Comparison of ENCODE assay signal across 14 cellular contexts in genomic region chr15:65920825-65921309, GRCh38. TPM values are rescaled to one million over a fixed set of nuclear protein-coding genes. Genes with fewer than 3 reads are reported as not detected.
DNase-seq lines count a peak whose midpoint lies in the region; ATAC-seq and TF ChIP-seq lines count a peak whose summit lies in the region.
"Had no signal": no experiment of that assay in that cellular context is flagged by ENCODE, and none has a peak within 500 bp of the region (broad histone marks: within the 10 kb centered on the region; RNA-seq: fewer than 3 reads in every experiment).

No MANE protein-coding gene starts in this region.

- H3K27me3 Mint-ChIP-seq in GM23338 (ENCODE audit: insufficient read depth, low read depth, poor library complexity) = peaks cover 4% of the 10 kb centered on the region
- H3K27me3 Mint-ChIP-seq in type B pancreatic cell = no peaks in the 10 kb centered on the region
- H3K27me3 Mint-ChIP-seq: activated naive CD8-positive, alpha-beta T cell treated with anti-CD3 and anti-CD28 coated beads for 36 hours had no signal

- WGBS in suprapubic skin = 73% methylated on average over 4 of the region's 4 CpGs

- H3K27me3 ChIP-seq in Karpas-422 (ENCODE audit: low read length) (no peaks in the 10 kb centered on the region), GM23338 (ENCODE audit: insufficient read depth) (no peaks in the 10 kb centered on the region), suprapubic skin (no peaks in the 10 kb centered on the region), foreskin keratinocyte (no peaks in the 10 kb centered on the region)
- H3K27me3 ChIP-seq: testis had no signal

- H3F3A ChIP-seq in GM23338 (replicated peaks; ENCODE audit: low read depth) = no peaks in the 10 kb centered on the region

- H3K27ac Mint-ChIP-seq in GM23338 = no peak overlapping the region
- no peak overlapping the region for H3K27ac Mint-ChIP-seq in type B pancreatic cell
- H3K27ac Mint-ChIP-seq: activated naive CD8-positive, alpha-beta T cell treated with anti-CD3 and anti-CD28 coated beads for 36 hours; WTC11 had no signal

- H3K4me2 ChIP-seq in Karpas-422 (ENCODE audit: low read depth, low read length, poor library complexity, severe bottlenecking) (peak overlapping the region; percentile 28), GM23338 (no peak overlapping the region)

- no peaks in the 10 kb centered on the region for H3K9me2 ChIP-seq in Karpas-422 (replicated peaks; ENCODE audit: insufficient read depth, low read length)
- no peaks in the 10 kb centered on the region for H3K9me2 ChIP-seq in GM23338 (ENCODE audit: insufficient read depth)

- no peak overlapping the region for H3K4me3 ChIP-seq in Karpas-422 (ENCODE audit: low read length)
- H3K4me3 ChIP-seq in GM23338 = no peak overlapping the region
- H3K4me3 ChIP-seq in suprapubic skin = no peak overlapping the region
- H3K4me3 ChIP-seq: skin epidermis, testis had no signal

- H3K36me3 ChIP-seq in Karpas-422 (ENCODE audit: insufficient read depth, low read length) = no peaks in the 10 kb centered on the region
- H3K36me3 ChIP-seq in GM23338 (ENCODE audit: insufficient read depth) = no peaks in the 10 kb centered on the region
- no peaks in the 10 kb centered on the region for H3K36me3 ChIP-seq in suprapubic skin

- H3K4me3 Mint-ChIP-seq in GM23338 (no peak overlapping the region), type B pancreatic cell (no peak overlapping the region)
- H3K4me3 Mint-ChIP-seq: activated naive CD8-positive, alpha-beta T cell treated with anti-CD3 and anti-CD28 coated beads for 36 hours; WTC11 had no signal

- H3K27ac ChIP-seq in Karpas-422 (ENCODE audit: low read length) = no peak overlapping the region
- no peak overlapping the region for H3K27ac ChIP-seq in GM23338 (ENCODE audit: low read depth)
- H3K27ac ChIP-seq in suprapubic skin = no peak overlapping the region
- H3K27ac ChIP-seq in foreskin keratinocyte = no peak overlapping the region
- H3K27ac ChIP-seq: skin epidermis, testis had no signal

- ATAC-seq in GM18867 (IDR thresholded peaks at IDR 0.05; ENCODE audit: unreplicated experiment) = peak; percentile 31
- ATAC-seq in HG02642 (IDR thresholded peaks at IDR 0.05; ENCODE audit: poor library complexity, unreplicated experiment) = peak; percentile 33
- ATAC-seq in GM23338 = no peak
- no peak for ATAC-seq in foreskin keratinocyte
- ATAC-seq: WTC11 had no signal

- H3K79me2 ChIP-seq in Karpas-422 (ENCODE audit: low read length) = no peaks in the 10 kb centered on the region
- no peaks in the 10 kb centered on the region for H3K79me2 ChIP-seq in GM23338 (replicated peaks; ENCODE audit: insufficient read depth)

- no peak for TF ChIP-seq EP300 in suprapubic skin (IDR thresholded peaks at IDR 0.05)

- TF ChIP-seq POLR2A in suprapubic skin (IDR thresholded peaks at IDR 0.05) = no peak

- no peaks in the 10 kb centered on the region for H3K36me3 Mint-ChIP-seq in GM23338 (ENCODE audit: low read depth)
- H3K36me3 Mint-ChIP-seq in type B pancreatic cell = peaks cover 10% of the 10 kb centered on the region
- H3K36me3 Mint-ChIP-seq: activated naive CD8-positive, alpha-beta T cell treated with anti-CD3 and anti-CD28 coated beads for 36 hours; WTC11 had no signal

- TF ChIP-seq CTCF in GM23338 (conservative IDR thresholded peaks at IDR 0.05; ENCODE audit: low read depth in 2 of 2) (no peak), suprapubic skin (IDR thresholded peaks at IDR 0.05) (no peak), type B pancreatic cell (conservative IDR thresholded peaks at IDR 0.05) (no peak), foreskin keratinocyte (conservative IDR thresholded peaks at IDR 0.05) (no peak)

- H3K9ac ChIP-seq in Karpas-422 (ENCODE audit: low read length) = peak overlapping the region; percentile 13; the same call in 1 of the 2 replicates

- H3K9me3 ChIP-seq in Karpas-422 (ENCODE audit: low read length) (no peaks in the 10 kb centered on the region), suprapubic skin (no peaks in the 10 kb centered on the region)
- H3K9me3 ChIP-seq: testis had no signal

- H3K4me1 ChIP-seq in Karpas-422 (ENCODE audit: low read length) = peaks cover 46% of the 10 kb centered on the region
- H3K4me1 ChIP-seq in GM23338 (ENCODE audit: insufficient read depth) = no peaks in the 10 kb centered on the region
- peaks cover 5% of the 10 kb centered on the region for H3K4me1 ChIP-seq in suprapubic skin
- no peaks in the 10 kb centered on the region for H3K4me1 ChIP-seq in foreskin keratinocyte

- no peaks in the 10 kb centered on the region for H4K20me1 ChIP-seq in Karpas-422 (ENCODE audit: insufficient read depth, low read depth, low read length)
- H4K20me1 ChIP-seq in GM23338 (replicated peaks; ENCODE audit: insufficient read depth) = no peaks in the 10 kb centered on the region

- no peak for DNase-seq in Karpas-422
- DNase-seq in GM23338 (ENCODE audit: low spot score) = no peak
- no peak for DNase-seq in suprapubic skin (ENCODE audit: low spot score in 2 of 2)
- no peak for DNase-seq in type B pancreatic cell (ENCODE audit: extremely low spot score, unreplicated experiment)
- no peak for DNase-seq in foreskin keratinocyte
- DNase-seq: activated naive CD8-positive, alpha-beta T cell treated with anti-CD3 and anti-CD28 coated beads for 36 hours; erythroblast; HCEC 1CT; NCI-H2107; testis had no signal

- H2AFZ ChIP-seq in Karpas-422 (ENCODE audit: low read length) = no peak overlapping the region
- H2AFZ ChIP-seq in GM23338 = no peak overlapping the region

- H3K9me3 Mint-ChIP-seq in GM23338 = no peaks in the 10 kb centered on the region
- H3K9me3 Mint-ChIP-seq in type B pancreatic cell = no peaks in the 10 kb centered on the region
- H3K9me3 Mint-ChIP-seq: activated naive CD8-positive, alpha-beta T cell treated with anti-CD3 and anti-CD28 coated beads for 36 hours; WTC11 had no signal

- H3K4me1 Mint-ChIP-seq in GM23338 (peaks cover 24% of the 10 kb centered on the region), type B pancreatic cell (ENCODE audit: unreplicated experiment) (peaks cover 22% of the 10 kb centered on the region)

TF ChIP-seq in GM23338, 12 proteins besides CTCF, POLR2A, EP300 and RAD21 (continues in another document):
- TF ChIP-seq POLR2AphosphoS5 (IDR thresholded peaks at IDR 0.05; ENCODE audit: low read depth) (no peak), STAT1 (IDR thresholded peaks at IDR 0.05; ENCODE audit: unreplicated experiment) (no peak)

RNA-seq across cellular contexts. Expression of gene RAB11A, which starts 51.6 kb away (rescaled TPM):
- total RNA-seq in Karpas-422 (2014; rRNA removed; shearing (Covaris generic); ENCODE audit: low replicate concordance) = 187 and 230 TPM in 2 replicates
- total RNA-seq in GM23338 (2014; rRNA removed; shearing (Covaris generic)) = 239 and 251 TPM in 2 replicates
- polyA plus RNA-seq in GM23338 (2016; fragmentation: Nextera tagmentation; extraction: Ambion mirVana) (327 and 369 TPM in 2 replicates), foreskin keratinocyte (238 and 246 TPM in 2 replicates)
- total RNA-seq in suprapubic skin (100 to 1,000 TPM; 150 to 650 (median 425) TPM), type B pancreatic cell (ENCODE audit: low replicate concordance) (266 and 484 TPM in 2 replicates), foreskin keratinocyte (226 and 228 TPM in 2 replicates)

Comparison
In these comparisons a context has a peak if more than half of its experiments do, and no peak if none do; other contexts are left out.
1. ATAC-seq: peak in GM18867 (single experiment) and HG02642 (single experiment); none in GM23338 (single experiment) and foreskin keratinocyte (single experiment).